In the genomic region with DNA sequence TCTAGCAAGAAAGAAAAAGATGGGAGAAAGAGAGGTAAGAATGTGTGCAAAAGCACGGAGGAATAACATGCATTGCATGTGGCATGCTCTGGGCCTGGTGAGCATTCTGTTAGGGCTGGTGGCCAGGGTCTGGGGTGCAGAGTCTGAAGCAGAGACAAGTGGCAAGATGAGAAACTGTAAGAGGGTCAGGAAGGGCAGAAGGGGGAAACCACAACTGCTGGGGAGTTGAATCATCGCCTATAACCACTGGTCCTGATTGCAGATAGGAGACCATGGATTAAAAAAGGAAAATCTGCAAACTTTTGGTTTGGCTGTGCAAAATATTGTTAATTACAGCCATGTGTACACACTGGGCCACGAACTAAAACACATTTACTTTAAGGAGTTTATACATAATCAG, we compare ENCODE assay signal across 13 cellular contexts.
DNase-seq lines count a peak whose midpoint lies in the region; ATAC-seq, FAIRE-seq and TF ChIP-seq lines count a peak whose summit lies in the region.
"Had no signal": no experiment of that assay in that cellular context is flagged by ENCODE, and none has a peak within 500 bp of the region (broad histone marks: within the 10 kb centered on the region; RNA-seq: fewer than 3 reads in every experiment).

No MANE protein-coding gene starts in this region.

- no peaks in the 10 kb centered on the region for H3K36me3 Mint-ChIP-seq in natural killer cell treated with Interleukin-12 subunit alpha and Interleukin-12 subunit beta and Interleukin-15 and Interleukin-18, amount 100 ng/mL, for 72 hours

- peaks cover 70 to 80% of the 10 kb centered on the region in 2 donors for H3K4me1 Mint-ChIP-seq in natural killer cell treated with Interleukin-12 subunit alpha and Interleukin-12 subunit beta and Interleukin-15 and Interleukin-18, amount 100 ng/mL, for 72 hours (ENCODE audit: low read depth in 2 of 2)

- no peaks in the 10 kb centered on the region for H3K9me3 Mint-ChIP-seq in natural killer cell treated with Interleukin-12 subunit alpha and Interleukin-12 subunit beta and Interleukin-15 and Interleukin-18, amount 100 ng/mL, for 72 hours
- H3K9me3 Mint-ChIP-seq: activated T-helper 17 cell treated with anti-CD3 and anti-CD28 coated beads, Interleukin-2, amount 50 U/mL, for 72 hours had no signal

- H3K27me3 Mint-ChIP-seq in natural killer cell treated with Interleukin-12 subunit alpha and Interleukin-12 subunit beta and Interleukin-15 and Interleukin-18, amount 100 ng/mL, for 72 hours = no peaks in the 10 kb centered on the region
- H3K27me3 Mint-ChIP-seq: activated T-helper 17 cell treated with anti-CD3 and anti-CD28 coated beads, Interleukin-2, amount 50 U/mL, for 72 hours had no signal

- DNase-seq in EL (peak; percentile 80), HT1080 (ENCODE audit: low read depth) (peak; percentile 77), astrocyte of the spinal cord (ENCODE audit: low read depth, low spot score) (peak; percentile 30), GM19239 (ENCODE audit: insufficient read length, low spot score) (no peak)
- no peak for DNase-seq in natural killer cell treated with Interleukin-12 subunit alpha and Interleukin-12 subunit beta and Interleukin-15 and Interleukin-18, amount 100 ng/mL, for 72 hours (ENCODE audit: low spot score)
- DNase-seq in stimulated activated CD4-positive, alpha-beta T cell treated with anti-CD3 and anti-CD28 coated beads, Interleukin-4, amount 100 ng/mL, for 1 hour = no peak
- DNase-seq: activated CD4-positive, CD25-positive, alpha-beta regulatory T cell treated with anti-CD3 and anti-CD28 coated beads, Interleukin-2, amount 50 U/mL, for 72 hours; COR-L47; stomach had no signal

- FAIRE-seq in GM19239 (lab: Jason Lieb, UNC) = no peak
- FAIRE-seq: frontal cortex had no signal

- TF ChIP-seq CTCF in astrocyte of the spinal cord (IDR thresholded peaks at IDR 0.05; ENCODE audit: low read depth, low read length) = no peak

- peak in 1 of 2 donors; percentile 44 for ATAC-seq in natural killer cell treated with Interleukin-12 subunit alpha and Interleukin-12 subunit beta and Interleukin-15 and Interleukin-18, amount 100 ng/mL, for 72 hours
- no peak for ATAC-seq in esophagus mucosa
- ATAC-seq: activated T-helper 17 cell treated with anti-CD3 and anti-CD28 coated beads, Interleukin-2, amount 50 U/mL, for 72 hours; HCT116 had no signal

- in situ Hi-C loops in astrocyte of the spinal cord (cut with HindIII; ENCODE audit: low sequenced_read_pairs) = no loop called here

- H3K4me3 ChIP-seq in astrocyte of the spinal cord (ENCODE audit: low read depth, low read length) = no peak overlapping the region
- H3K4me3 ChIP-seq: stomach had no signal

- H3K27ac Mint-ChIP-seq in natural killer cell treated with Interleukin-12 subunit alpha and Interleukin-12 subunit beta and Interleukin-15 and Interleukin-18, amount 100 ng/mL, for 72 hours = peak overlapping the region in 1 of 2 donors; percentile 61
- H3K27ac Mint-ChIP-seq: activated T-helper 17 cell treated with anti-CD3 and anti-CD28 coated beads, Interleukin-2, amount 50 U/mL, for 72 hours had no signal

- peak overlapping the region; percentile 19 for H3K4me3 Mint-ChIP-seq in natural killer cell treated with Interleukin-12 subunit alpha and Interleukin-12 subunit beta and Interleukin-15 and Interleukin-18, amount 100 ng/mL, for 72 hours
- H3K4me3 Mint-ChIP-seq: activated T-helper 17 cell treated with anti-CD3 and anti-CD28 coated beads, Interleukin-2, amount 50 U/mL, for 72 hours had no signal

Comparison
In these comparisons a context has a peak if more than half of its experiments do, and no peak if none do; other contexts are left out.
1. DNase-seq: peak in EL (single experiment), HT1080 (single experiment) and astrocyte of the spinal cord (single experiment); none in natural killer cell treated with Interleukin-12 subunit alpha and Interleukin-12 subunit beta and Interleukin-15 and Interleukin-18, amount 100 ng/mL, for 72 hours (single experiment), GM19239 (single experiment) and stimulated activated CD4-positive, alpha-beta T cell treated with anti-CD3 and anti-CD28 coated beads, Interleukin-4, amount 100 ng/mL, for 1 hour (single experiment).